16 cellular contexts compared by ENCODE assay signal in the genomic region with DNA sequence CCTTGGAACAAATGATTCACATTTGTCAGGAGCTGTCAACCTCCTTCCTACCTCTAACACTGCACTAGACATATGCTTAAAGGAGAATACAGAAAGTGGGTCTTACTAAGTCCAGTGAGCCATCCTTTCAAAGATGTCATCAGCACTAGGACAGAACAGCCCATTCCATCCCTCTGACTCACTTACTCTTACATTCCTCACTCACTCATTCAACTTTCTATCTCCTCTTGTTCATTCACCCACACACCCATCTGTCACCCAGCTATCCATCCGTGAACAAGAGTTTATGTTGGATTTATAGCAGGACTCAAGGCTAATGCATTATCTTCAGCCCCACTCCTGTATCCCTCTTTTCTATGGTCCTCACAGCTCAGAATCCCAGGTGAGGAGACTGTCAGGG. TPM values are rescaled to one million over a fixed set of nuclear protein-coding genes. Genes with fewer than 3 reads are reported as not detected.
A peak's percentile ranks its signal among the peaks of the same experiment; 100 is the strongest.
DNase-seq lines count a peak whose midpoint lies in the region; ATAC-seq and TF ChIP-seq lines count a peak whose summit lies in the region.
"Had no signal": no experiment of that assay in that cellular context is flagged by ENCODE, and none has a peak within 500 bp of the region (broad histone marks: within the 10 kb centered on the region; RNA-seq: fewer than 3 reads in every experiment).

No MANE protein-coding gene starts in this region.

- H3K4me3 ChIP-seq in PC-3 (ENCODE audit: low read length) = no peak overlapping the region
- H3K4me3 ChIP-seq in esophagus muscularis mucosa = no peak overlapping the region
- H3K4me3 ChIP-seq: esophagus squamous epithelium had no signal

- no peak overlapping the region for H3K4me3 Mint-ChIP-seq in T-helper 17 cell
- H3K4me3 Mint-ChIP-seq in stimulated activated naive B cell treated with anti-CD40 and anti-IgM and Interleukin-4, amounts not matched to agents 10 μg/mL and 1 μg/mL and 100 μg/mL, for 72 hours = no peak overlapping the region
- H3K4me3 Mint-ChIP-seq: T-cell had no signal

- no peak overlapping the region for H3K9ac ChIP-seq in PC-3 (ENCODE audit: low read length)
- H3K9ac ChIP-seq: KMS-11 had no signal

- no peaks in the 10 kb centered on the region for H3K79me2 ChIP-seq in PC-3 (ENCODE audit: low read length)

- CTCF ChIA-PET in PC-3 (lab: Charles Lee) = no interaction called here

- peaks cover 56% of the 10 kb centered on the region for H3K27me3 Mint-ChIP-seq in T-helper 17 cell
- H3K27me3 Mint-ChIP-seq in stimulated activated naive B cell treated with anti-CD40 and anti-IgM and Interleukin-4, amounts not matched to agents 10 μg/mL and 1 μg/mL and 100 μg/mL, for 72 hours = peaks cover 12 to 21% of the 10 kb centered on the region in 2 donors

- no peaks in the 10 kb centered on the region for H4K20me1 ChIP-seq in PC-3 (ENCODE audit: low read length)

- BruUV-seq in PC-3 (replicated peaks; lab: Mats Ljungman, UMichigan) = no TSS peak

- no peaks in the 10 kb centered on the region for H3K4me1 Mint-ChIP-seq in T-helper 17 cell
- H3K4me1 Mint-ChIP-seq in stimulated activated naive B cell treated with anti-CD40 and anti-IgM and Interleukin-4, amounts not matched to agents 10 μg/mL and 1 μg/mL and 100 μg/mL, for 72 hours = peaks cover 8% of the 10 kb centered on the region in 2 donors
- H3K4me1 Mint-ChIP-seq: T-cell had no signal

- H3K27ac ChIP-seq in PC-3 (ENCODE audit: low read length) (no peak overlapping the region), esophagus muscularis mucosa (replicated peaks in 1 of 4) (no peak overlapping the region)
- H3K27ac ChIP-seq: esophagus squamous epithelium, KMS-11 had no signal

- no peaks in the 10 kb centered on the region for H3K9me2 ChIP-seq in PC-3 (replicated peaks; ENCODE audit: low read length)

- WGBS in esophagus muscularis mucosa = 86% methylated on average over 1 of the region's 1 CpG

- no peaks in the 10 kb centered on the region for H3K9me3 ChIP-seq in PC-3 (ENCODE audit: low read length)
- H3K9me3 ChIP-seq in esophagus muscularis mucosa = no peaks in the 10 kb centered on the region
- no peaks in the 10 kb centered on the region for H3K9me3 ChIP-seq in T-helper 17 cell (ENCODE audit: control insufficient read depth, low read length, poor library complexity, severe bottlenecking)
- H3K9me3 ChIP-seq: esophagus squamous epithelium had no signal

- H3K36me3 ChIP-seq in PC-3 (ENCODE audit: low read depth, low read length) (no peaks in the 10 kb centered on the region), esophagus muscularis mucosa (no peaks in the 10 kb centered on the region)
- H3K36me3 ChIP-seq: esophagus squamous epithelium had no signal

- H3K27me3 ChIP-seq in PC-3 (ENCODE audit: low read length) (no peaks in the 10 kb centered on the region), esophagus muscularis mucosa (no peaks in the 10 kb centered on the region)

- no peaks in the 10 kb centered on the region for H3F3A ChIP-seq in PC-3 (ENCODE audit: low read length, unreplicated experiment)

- TF ChIP-seq POLR2A in esophagus muscularis mucosa (IDR thresholded peaks at IDR 0.05; ENCODE audit: low read depth) = no peak

- ATAC-seq in PC-3 (no peak), T-helper 17 cell (no peak)
- ATAC-seq in stimulated activated naive B cell treated with anti-CD40 and anti-IgM and Interleukin-4, amounts not matched to agents 10 μg/mL and 1 μg/mL and 100 μg/mL, for 72 hours (replicated peaks) = no peak
- ATAC-seq: T-cell had no signal

- H3K9me3 Mint-ChIP-seq in stimulated activated naive B cell treated with anti-CD40 and anti-IgM and Interleukin-4, amounts not matched to agents 10 μg/mL and 1 μg/mL and 100 μg/mL, for 72 hours = no peaks in the 10 kb centered on the region
- H3K9me3 Mint-ChIP-seq: T-cell had no signal

- TF ChIP-seq EP300 in esophagus muscularis mucosa (IDR thresholded peaks at IDR 0.05) = no peak

- H3K4me1 ChIP-seq in PC-3 (ENCODE audit: insufficient read depth, low read length) = no peaks in the 10 kb centered on the region
- H3K4me1 ChIP-seq in esophagus muscularis mucosa = no peaks in the 10 kb centered on the region
- H3K4me1 ChIP-seq: esophagus squamous epithelium had no signal

- H3K27ac Mint-ChIP-seq in T-helper 17 cell = no peak overlapping the region
- H3K27ac Mint-ChIP-seq in stimulated activated naive B cell treated with anti-CD40 and anti-IgM and Interleukin-4, amounts not matched to agents 10 μg/mL and 1 μg/mL and 100 μg/mL, for 72 hours = no peak overlapping the region
- H3K27ac Mint-ChIP-seq: T-cell had no signal

- H3K36me3 Mint-ChIP-seq in T-helper 17 cell (ENCODE audit: low read depth) = peaks cover 11% of the 10 kb centered on the region
- H3K36me3 Mint-ChIP-seq in stimulated activated naive B cell treated with anti-CD40 and anti-IgM and Interleukin-4, amounts not matched to agents 10 μg/mL and 1 μg/mL and 100 μg/mL, for 72 hours = no peaks in the 10 kb centered on the region
- H3K36me3 Mint-ChIP-seq: T-cell had no signal

- TF ChIP-seq CTCF in PC-3 (conservative IDR thresholded peaks at IDR 0.05; ENCODE audit: low read depth, low read length) = no peak
- TF ChIP-seq CTCF in esophagus muscularis mucosa (IDR thresholded peaks at IDR 0.05) = no peak

- no peak overlapping the region for H2AFZ ChIP-seq in PC-3 (ENCODE audit: low read length)

- no peak overlapping the region for H3K4me2 ChIP-seq in PC-3 (ENCODE audit: low read length)
- H3K4me2 ChIP-seq: KMS-11 had no signal

- DNase-seq in Caki2 (ENCODE audit: low read depth) (peak; percentile 72), PC-3 (peak; percentile 52), esophagus muscularis mucosa (ENCODE audit: extremely low spot score) (peak; percentile 57), myocyte (ENCODE audit: low read depth) (peak; percentile 58), T-helper 17 cell (no peak), NCI-H345 (lab: John Stamatoyannopoulos, UW) (no peak)
- no peak for DNase-seq in activated CD8-positive, alpha-beta memory T cell treated with anti-CD3 and anti-CD28 coated beads, Interleukin-2, amount 50 U/mL, for 4 hours
- no peak for DNase-seq in stimulated activated naive B cell treated with anti-CD40 and anti-IgM and Interleukin-4, amounts not matched to agents 10 μg/mL and 1 μg/mL and 100 μg/mL, for 72 hours
- DNase-seq: activated CD4-positive, alpha-beta T cell treated with anti-CD3 and anti-CD28 coated beads, Interleukin-2, amount 50 U/mL, for 1 hour; activated effector memory CD4-positive, alpha-beta T cell treated with Interleukin-2 at 50 U/mL for 16 hours; central memory CD4-positive, alpha-beta T cell; esophagus squamous epithelium; NCI-H187; T-cell had no signal

- in situ Hi-C loops in Caki2 (cut with HindIII; ENCODE audit: low pct_unique_long_range_greater_than_20kb, low sequenced_read_pairs) = no loop called here

- intact Hi-C loops in PC-3 (cut with micrococcal nuclease) = no loop called here
- intact Hi-C loops in esophagus muscularis mucosa (cut with DNase I) = no loop called here

- POLR2A ChIA-PET in PC-3 (lab: Charles Lee; ENCODE audit: unreplicated experiment) = no interaction called here

RNA-seq across cellular contexts. Expression of gene INSC, which starts 9.1 kb away (rescaled TPM):
- not detected in 2 replicates for total RNA-seq in Caki2 (2014; rRNA removed; shearing (Covaris generic); ENCODE audit: low replicate concordance)
- not detected in 2 replicates for total RNA-seq in PC-3 (2014; rRNA removed)
- total RNA-seq in esophagus muscularis mucosa = 1 to 10 TPM; 1.7 to 3.1 (median 2.6) TPM
- total RNA-seq in myocyte = not detected in 2 replicates
- not detected for polyA plus RNA-seq in myocyte (2012)
- under 1 TPM in 1 of 2 donors, not detected in 1; 0.22 TPM for total RNA-seq in T-helper 17 cell

RNA-seq across cellular contexts. Expression of gene CALCB, which starts 50.5 kb away (rescaled TPM):
- not detected in 2 replicates for total RNA-seq in Caki2 (2014; rRNA removed; shearing (Covaris generic); ENCODE audit: low replicate concordance)
- not detected in 2 replicates for total RNA-seq in PC-3 (2014; rRNA removed)
- total RNA-seq in esophagus muscularis mucosa = not detected
- total RNA-seq in myocyte = not detected in 2 replicates
- not detected for polyA plus RNA-seq in myocyte (2012)
- total RNA-seq in T-helper 17 cell = under 1 TPM; 0.39 to 0.62 TPM
- total RNA-seq: esophagus squamous epithelium had no signal
- polyA plus RNA-seq: neural cell had no signal

Comparison
In these comparisons a context has a peak if more than half of its experiments do, and no peak if none do; other contexts are left out.
1. DNase-seq: peak in Caki2 (single experiment), PC-3 (single experiment), esophagus muscularis mucosa (single experiment) and myocyte (single experiment); none in activated CD8-positive, alpha-beta memory T cell treated with anti-CD3 and anti-CD28 coated beads, Interleukin-2, amount 50 U/mL, for 4 hours (single experiment), T-helper 17 cell (0 of 3), stimulated activated naive B cell treated with anti-CD40 and anti-IgM and Interleukin-4, amounts not matched to agents 10 μg/mL and 1 μg/mL and 100 μg/mL, for 72 hours (single experiment) and NCI-H345 (single experiment).